ENCODE assay signal across 31 cellular contexts in the genomic region with DNA sequence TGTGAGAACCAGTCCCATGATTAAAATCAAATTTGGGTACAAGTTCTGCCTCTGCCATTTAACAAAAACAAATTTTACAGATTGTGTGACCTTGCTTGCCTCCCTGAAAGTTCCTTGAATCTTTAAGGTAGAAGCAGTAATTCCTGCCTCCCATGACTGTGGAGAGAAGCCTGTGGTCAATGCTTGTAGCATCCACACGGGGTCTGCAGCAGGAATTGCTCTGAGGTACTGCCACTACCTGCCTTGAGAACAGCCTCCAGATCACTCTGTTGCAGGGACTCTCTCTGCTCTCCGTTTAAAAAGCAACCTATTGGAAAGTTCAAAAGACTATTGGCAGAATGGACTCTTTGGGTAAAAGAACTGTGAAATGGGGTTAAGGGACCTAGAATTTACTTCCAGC.
"Had no signal": no experiment of that assay in that cellular context is flagged by ENCODE, and none has a peak within 500 bp of the region (broad histone marks: within the 10 kb centered on the region; RNA-seq: fewer than 3 reads in every experiment).

No MANE protein-coding gene starts in this region.

- H3K27me3 ChIP-seq: ascending aorta, cardiac muscle cell, Peyer's patch, SJSA1 had no signal

- H3K27ac ChIP-seq: ascending aorta, cardiac muscle cell, Peyer's patch, SJSA1 had no signal

- H3K36me3 ChIP-seq: ascending aorta, cardiac muscle cell, Peyer's patch, SJSA1 had no signal

- ATAC-seq: activated CD4-positive, alpha-beta T cell treated with anti-CD3 and anti-CD28 coated beads for 36 hours; activated CD4-positive, CD25-positive, alpha-beta regulatory T cell treated with anti-CD3 and anti-CD28 coated beads, Interleukin-2, amount 50 U/mL, for 24 hours; activated CD8-positive, alpha-beta T cell treated with anti-CD3 and anti-CD28 coated beads, Interleukin-2, amount 10 ng/mL, durations not matched to agents 7 days and 5 days; activated T-cell treated with anti-CD3 and anti-CD28 coated beads, Interleukin-2, amount 50 U/mL, for 4 hours; PC-3 had no signal

- H3K9me3 ChIP-seq: ascending aorta, Peyer's patch, SJSA1, SK-N-SH had no signal

- H3K4me3 ChIP-seq: ascending aorta, cardiac muscle cell, Peyer's patch, SJSA1 had no signal

- H3K4me1 Mint-ChIP-seq: activated CD4-positive, alpha-beta T cell treated with anti-CD3 and anti-CD28 coated beads for 36 hours; activated CD4-positive, alpha-beta T cell treated with anti-CD3 and anti-CD28 coated beads, Interleukin-2, amount 10 ng/mL, durations not matched to agents 7 days and 5 days; activated naive CD4-positive, alpha-beta T cell treated with anti-CD3 and anti-CD28 coated beads, Interleukin-2, amount 50 U/mL, for 24 hours; activated naive CD8-positive, alpha-beta T cell treated with anti-CD3 and anti-CD28 coated beads, Interleukin-2, amount 10 ng/mL, durations not matched to agents 7 days and 5 days; central memory CD8-positive, alpha-beta T cell had no signal

- H3K4me3 Mint-ChIP-seq: activated CD4-positive, alpha-beta T cell treated with anti-CD3 and anti-CD28 coated beads for 36 hours; activated CD4-positive, alpha-beta T cell treated with anti-CD3 and anti-CD28 coated beads, Interleukin-2, amount 10 ng/mL, durations not matched to agents 7 days and 5 days; activated CD8-positive, alpha-beta T cell treated with anti-CD3 and anti-CD28 coated beads, Interleukin-2, amount 10 ng/mL, durations not matched to agents 7 days and 5 days; activated naive CD4-positive, alpha-beta T cell treated with anti-CD3 and anti-CD28 coated beads, Interleukin-2, amount 50 U/mL, for 24 hours; activated naive CD8-positive, alpha-beta T cell treated with anti-CD3 and anti-CD28 coated beads, Interleukin-2, amount 10 ng/mL, durations not matched to agents 7 days and 5 days; activated T-cell treated with anti-CD3 and anti-CD28 coated beads, Interleukin-2, amount 50 U/mL, for 4 hours; central memory CD8-positive, alpha-beta T cell; T-helper 1 cell treated with Interleukin-12 subunit alpha and Interleukin-12 subunit beta and Interleukin-4 antibody, amounts not matched to agents 30 μg/mL and 1 μg/mL, for 36 hours; T-helper 2 cell treated with Interferon-gamma antibody and Interleukin-4, amounts not matched to agents 5 μg/mL and 100 μg/mL, for 36 hours had no signal

- H3K9me2 ChIP-seq: SK-N-SH had no signal

- H3K36me3 Mint-ChIP-seq: activated naive CD8-positive, alpha-beta T cell treated with anti-CD3 and anti-CD28 coated beads, Interleukin-2, amount 10 ng/mL, durations not matched to agents 7 days and 5 days had no signal

- H3K27ac Mint-ChIP-seq: activated CD4-positive, alpha-beta T cell treated with anti-CD3 and anti-CD28 coated beads for 36 hours; activated CD4-positive, alpha-beta T cell treated with anti-CD3 and anti-CD28 coated beads, Interleukin-2, amount 10 ng/mL, durations not matched to agents 7 days and 5 days; activated CD8-positive, alpha-beta T cell treated with anti-CD3 and anti-CD28 coated beads, Interleukin-2, amount 10 ng/mL, durations not matched to agents 7 days and 5 days; activated naive CD4-positive, alpha-beta T cell treated with anti-CD3 and anti-CD28 coated beads, Interleukin-2, amount 50 U/mL, for 24 hours; activated naive CD8-positive, alpha-beta T cell treated with anti-CD3 and anti-CD28 coated beads, Interleukin-2, amount 10 ng/mL, durations not matched to agents 7 days and 5 days; T-helper 1 cell treated with Interleukin-12 subunit alpha and Interleukin-12 subunit beta and Interleukin-4 antibody, amounts not matched to agents 30 μg/mL and 1 μg/mL, for 36 hours; T-helper 2 cell treated with Interferon-gamma antibody and Interleukin-4, amounts not matched to agents 5 μg/mL and 100 μg/mL, for 36 hours had no signal

- H3K4me2 ChIP-seq: SK-N-SH had no signal

- H3K9me3 Mint-ChIP-seq: activated CD4-positive, alpha-beta T cell treated with anti-CD3 and anti-CD28 coated beads, Interleukin-2, amount 10 ng/mL, durations not matched to agents 7 days and 5 days; activated naive CD4-positive, alpha-beta T cell treated with anti-CD3 and anti-CD28 coated beads, Interleukin-2, amount 50 U/mL, for 24 hours; activated naive CD8-positive, alpha-beta T cell treated with anti-CD3 and anti-CD28 coated beads, Interleukin-2, amount 10 ng/mL, durations not matched to agents 7 days and 5 days; activated T-cell treated with anti-CD3 and anti-CD28 coated beads, Interleukin-2, amount 50 U/mL, for 4 hours; central memory CD8-positive, alpha-beta T cell; T-helper 1 cell treated with Interleukin-12 subunit alpha and Interleukin-12 subunit beta and Interleukin-4 antibody, amounts not matched to agents 30 μg/mL and 1 μg/mL, for 36 hours; T-helper 2 cell treated with Interferon-gamma antibody and Interleukin-4, amounts not matched to agents 5 μg/mL and 100 μg/mL, for 36 hours had no signal

- DNase-seq: activated CD4-positive, alpha-beta T cell treated with anti-CD3 and anti-CD28 coated beads for 36 hours; activated CD4-positive, alpha-beta T cell treated with anti-CD3 and anti-CD28 coated beads, Interleukin-2, amount 10 ng/mL, durations not matched to agents 7 days and 5 days; activated CD4-positive, alpha-beta T cell treated with anti-CD3 and anti-CD28 coated beads, Interleukin-2, amount 50 U/mL, for 48 hours; activated CD8-positive, alpha-beta T cell treated with anti-CD3 and anti-CD28 coated beads, Interleukin-2, amount 10 ng/mL, durations not matched to agents 7 days and 5 days; activated effector memory CD4-positive, alpha-beta T cell treated with Interleukin-2 at 50 U/mL for 16 hours; activated naive CD8-positive, alpha-beta T cell treated with anti-CD3 and anti-CD28 coated beads, Interleukin-2, amount 10 ng/mL, durations not matched to agents 7 days and 5 days; activated T-cell treated with anti-CD3 and anti-CD28 coated beads, Interleukin-2, amount 50 U/mL, for 4 hours; amygdala; Karpas-422; NCI-H1048; NCI-H1436; NCI-H1694; NCI-H1930; NCI-H2107; NCI-H2171; NCI-H510A; NCI-H526; NCI-H748 treated with DMSO at 0.1 percent for 48 hours; NK-92 treated with Interleukin-12 subunit alpha and Interleukin-12 subunit beta, amount 100 ng/mL, for 24 hours; PC-3; Peyer's patch; SHP77 treated with DMSO at 0.1 percent for 48 hours; SK-N-SH had no signal

- H3K4me1 ChIP-seq: Peyer's patch had no signal
